22 cellular contexts compared by ENCODE assay signal in the genomic region with DNA sequence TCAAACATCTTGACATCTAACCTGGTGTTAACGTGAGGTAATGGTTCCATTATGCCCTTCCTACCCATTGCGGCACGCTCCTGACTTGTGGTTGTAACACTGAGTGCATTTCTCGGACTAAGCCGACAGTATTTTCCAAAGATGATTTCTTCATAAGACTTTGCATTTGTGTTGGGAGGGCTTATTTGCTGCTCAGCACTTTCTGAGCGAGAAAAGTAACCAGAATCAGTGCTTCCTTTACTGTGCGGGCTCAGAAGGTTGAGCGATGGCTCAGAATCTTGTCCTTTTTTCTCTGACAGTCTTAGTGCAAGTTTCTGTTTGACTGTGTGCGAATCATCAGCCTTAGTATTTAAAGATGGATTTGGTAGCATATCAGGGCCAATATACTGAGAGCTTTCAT.
DNase-seq lines count a peak whose midpoint lies in the region; ATAC-seq and TF ChIP-seq lines count a peak whose summit lies in the region.
"Had no signal": no experiment of that assay in that cellular context is flagged by ENCODE, and none has a peak within 500 bp of the region (broad histone marks: within the 10 kb centered on the region; RNA-seq: fewer than 3 reads in every experiment).

No MANE protein-coding gene starts in this region.

- no peak for DNase-seq in activated CD4-positive, alpha-beta T cell treated with anti-CD3 and anti-CD28 coated beads, Interleukin-2, amount 10 ng/mL, durations not matched to agents 7 days and 5 days
- DNase-seq in activated CD4-positive, alpha-beta T cell treated with anti-CD3 and anti-CD28 coated beads, Interleukin-2, amount 50 U/mL, for 1 hour, result no peak
- peak in 2 of 5 donors; percentile 12 to 17 for DNase-seq in CD4-positive, alpha-beta memory T cell
- DNase-seq in activated T-cell treated with anti-CD3 and anti-CD28 coated beads, Interleukin-2, amount 50 U/mL, for 4 hours, result no peak
- DNase-seq in central memory CD8-positive, alpha-beta T cell (ENCODE audit: low spot score in 2 of 2), result no peak
- DNase-seq in SHP77 (lab: John Stamatoyannopoulos, UW) (no peak), upper lobe of right lung (no peak)
- DNase-seq: activated CD4-positive, CD25-positive, alpha-beta regulatory T cell treated with anti-CD3 and anti-CD28 coated beads, Interleukin-2, amount 50 U/mL, for 72 hours; amygdala; BE2C; dermis blood vessel endothelial cell; head of caudate nucleus; HFFc6; Kasumi-1; mesenchymal stem cell; NCI-H1105 treated with DMSO at 0.1 percent for 48 hours; NCI-H446; substantia nigra had no signal

- H3K36me3 ChIP-seq in CD4-positive, alpha-beta memory T cell (ENCODE audit: insufficient read depth, low read length), result peaks cover 48% of the 10 kb centered on the region
- H3K36me3 ChIP-seq in upper lobe of right lung, result peaks cover 24% of the 10 kb centered on the region
- H3K36me3 ChIP-seq: BE2C had no signal

- H3K9me3 Mint-ChIP-seq in activated CD4-positive, alpha-beta T cell treated with anti-CD3 and anti-CD28 coated beads, Interleukin-2, amount 10 ng/mL, durations not matched to agents 7 days and 5 days, result peaks cover 2% of the 10 kb centered on the region
- peaks cover 0 to 2% (median 0%) of the 10 kb centered on the region in 8 donors for H3K9me3 Mint-ChIP-seq in CD4-positive, alpha-beta memory T cell
- no peaks in the 10 kb centered on the region for H3K9me3 Mint-ChIP-seq in activated T-cell treated with anti-CD3 and anti-CD28 coated beads, Interleukin-2, amount 50 U/mL, for 4 hours
- H3K9me3 Mint-ChIP-seq in central memory CD8-positive, alpha-beta T cell, result no peaks in the 10 kb centered on the region
- H3K9me3 Mint-ChIP-seq: HFFc6 had no signal

- peaks cover 65% of the 10 kb centered on the region for H3K36me3 Mint-ChIP-seq in activated CD4-positive, alpha-beta T cell treated with anti-CD3 and anti-CD28 coated beads, Interleukin-2, amount 10 ng/mL, durations not matched to agents 7 days and 5 days (ENCODE audit: low read depth)
- peaks cover 62 to 67% of the 10 kb centered on the region in 2 donors for H3K36me3 Mint-ChIP-seq in CD4-positive, alpha-beta memory T cell
- H3K36me3 Mint-ChIP-seq in activated T-cell treated with anti-CD3 and anti-CD28 coated beads, Interleukin-2, amount 50 U/mL, for 4 hours (ENCODE audit: insufficient read depth), result peaks cover 66% of the 10 kb centered on the region
- peaks cover 47% of the 10 kb centered on the region for H3K36me3 Mint-ChIP-seq in central memory CD8-positive, alpha-beta T cell (ENCODE audit: insufficient read depth)

- ATAC-seq in activated T-cell treated with anti-CD3 and anti-CD28 coated beads, Interleukin-2, amount 50 U/mL, for 4 hours, result peak; percentile 92
- no peak for ATAC-seq in central memory CD8-positive, alpha-beta T cell (replicated peaks; ENCODE audit: extremely low read depth, poor library complexity, severe bottlenecking)
- ATAC-seq in HG03095 (IDR thresholded peaks at IDR 0.05; ENCODE audit: unreplicated experiment), result no peak
- no peak for ATAC-seq in upper lobe of right lung
- ATAC-seq: A549, Right ventricle myocardium inferior had no signal

- no peaks in the 10 kb centered on the region for H3K27me3 Mint-ChIP-seq in activated CD4-positive, alpha-beta T cell treated with anti-CD3 and anti-CD28 coated beads, Interleukin-2, amount 10 ng/mL, durations not matched to agents 7 days and 5 days
- H3K27me3 Mint-ChIP-seq in CD4-positive, alpha-beta memory T cell, result no peaks in the 10 kb centered on the region
- no peaks in the 10 kb centered on the region for H3K27me3 Mint-ChIP-seq in activated T-cell treated with anti-CD3 and anti-CD28 coated beads, Interleukin-2, amount 50 U/mL, for 4 hours (ENCODE audit: low read depth)
- no peaks in the 10 kb centered on the region for H3K27me3 Mint-ChIP-seq in central memory CD8-positive, alpha-beta T cell

- peak overlapping the region; percentile 82 for H3K27ac Mint-ChIP-seq in activated CD4-positive, alpha-beta T cell treated with anti-CD3 and anti-CD28 coated beads, Interleukin-2, amount 10 ng/mL, durations not matched to agents 7 days and 5 days
- H3K27ac Mint-ChIP-seq in CD4-positive, alpha-beta memory T cell, result peak overlapping the region; percentile 74 to 93 (median 87)
- H3K27ac Mint-ChIP-seq in central memory CD8-positive, alpha-beta T cell (ENCODE audit: low read depth), result peak overlapping the region; percentile 35
- H3K27ac Mint-ChIP-seq: HFFc6 had no signal

- H3K27ac ChIP-seq in CD4-positive, alpha-beta memory T cell (ENCODE audit: low read depth, low read length), result peak overlapping the region; percentile 53
- no peak overlapping the region for H3K27ac ChIP-seq in upper lobe of right lung
- H3K27ac ChIP-seq: A549 had no signal

- H3K27me3 ChIP-seq in CD4-positive, alpha-beta memory T cell (ENCODE audit: insufficient read depth, low read length), result no peaks in the 10 kb centered on the region
- H3K27me3 ChIP-seq in upper lobe of right lung, result no peaks in the 10 kb centered on the region
- H3K27me3 ChIP-seq: BE2C had no signal

- intact Hi-C loops in CD4-positive, alpha-beta memory T cell (cut with micrococcal nuclease), result loop anchor here (5.0 kb wide), 1 partner anchor 169 kb away; no protein-coding TSS in a partner anchor
- intact Hi-C loops in upper lobe of right lung (cut with DNase I), result no loop called here

- POLR2A ChIA-PET in activated CD4-positive, alpha-beta T cell treated with anti-CD3 and anti-CD28 coated beads, Interleukin-2, amount 10 ng/mL, durations not matched to agents 7 days and 5 days (lab: Charles Lee), result no interaction called here
- POLR2A ChIA-PET in CD4-positive, alpha-beta memory T cell (lab: Charles Lee; ENCODE audit: partially characterized antibody), result interaction anchor here (0.7 to 4.8 kb wide), 9 partner anchors 15 to 175 kb away, joined by 3 to 15 read pairs (median 3); no protein-coding TSS in a partner anchor

- no peaks in the 10 kb centered on the region for H3K9me3 ChIP-seq in CD4-positive, alpha-beta memory T cell (ENCODE audit: control insufficient read depth in 1 of 2, low read length in 2 of 2)
- H3K9me3 ChIP-seq in upper lobe of right lung, result no peaks in the 10 kb centered on the region
- H3K9me3 ChIP-seq: A549, BE2C had no signal

- H3K4me1 ChIP-seq in CD4-positive, alpha-beta memory T cell (ENCODE audit: insufficient read depth, low read length), result peaks cover 38% of the 10 kb centered on the region
- no peaks in the 10 kb centered on the region for H3K4me1 ChIP-seq in upper lobe of right lung
- H3K4me1 ChIP-seq: A549, BE2C had no signal

- CTCF ChIA-PET in activated CD4-positive, alpha-beta T cell treated with anti-CD3 and anti-CD28 coated beads, Interleukin-2, amount 10 ng/mL, durations not matched to agents 7 days and 5 days (lab: Charles Lee), result interaction anchor here (0.6 to 0.7 kb wide), 2 partner anchors 55 to 331 kb away, joined by 3 read pairs; no protein-coding TSS in a partner anchor
- CTCF ChIA-PET in CD4-positive, alpha-beta memory T cell (lab: Charles Lee; ENCODE audit: partially characterized antibody), result interaction anchor here (1.0 kb wide), 1 partner anchor 9 kb away, joined by 3 read pairs; no protein-coding TSS in a partner anchor

- peak overlapping the region in 1 of 2 donors; percentile 17 for H3K4me3 ChIP-seq in CD4-positive, alpha-beta memory T cell (ENCODE audit: low read length in 2 of 2)
- H3K4me3 ChIP-seq in upper lobe of right lung, result no peak overlapping the region
- H3K4me3 ChIP-seq: A549, smooth muscle cell had no signal

- peak overlapping the region; percentile 4 for H3K4me3 Mint-ChIP-seq in activated CD4-positive, alpha-beta T cell treated with anti-CD3 and anti-CD28 coated beads, Interleukin-2, amount 10 ng/mL, durations not matched to agents 7 days and 5 days
- H3K4me3 Mint-ChIP-seq in CD4-positive, alpha-beta memory T cell, result peak overlapping the region; percentile 57 to 88 (median 74)
- H3K4me3 Mint-ChIP-seq in activated T-cell treated with anti-CD3 and anti-CD28 coated beads, Interleukin-2, amount 50 U/mL, for 4 hours, result peak overlapping the region; percentile 36
- H3K4me3 Mint-ChIP-seq in central memory CD8-positive, alpha-beta T cell, result peak overlapping the region; percentile 27
- H3K4me3 Mint-ChIP-seq: HFFc6 had no signal

- peaks cover 25% of the 10 kb centered on the region for H3K4me1 Mint-ChIP-seq in activated CD4-positive, alpha-beta T cell treated with anti-CD3 and anti-CD28 coated beads, Interleukin-2, amount 10 ng/mL, durations not matched to agents 7 days and 5 days
- H3K4me1 Mint-ChIP-seq in CD4-positive, alpha-beta memory T cell, result peaks cover 36 to 73% (median 54%) of the 10 kb centered on the region in 4 donors
- H3K4me1 Mint-ChIP-seq in activated T-cell treated with anti-CD3 and anti-CD28 coated beads, Interleukin-2, amount 50 U/mL, for 4 hours (ENCODE audit: low read depth), result peaks cover 47% of the 10 kb centered on the region
- H3K4me1 Mint-ChIP-seq in central memory CD8-positive, alpha-beta T cell, result peaks cover 30% of the 10 kb centered on the region

- no peak for TF ChIP-seq CTCF in upper lobe of right lung (IDR thresholded peaks at IDR 0.05)

Comparison
In these comparisons a context has a peak if more than half of its experiments do, and no peak if none do; other contexts are left out.
1. H3K27ac Mint-ChIP-seq: peak in every context shown above with its lines; median percentile 87 in CD4-positive, alpha-beta memory T cell; 82 in activated CD4-positive, alpha-beta T cell treated with anti-CD3 and anti-CD28 coated beads, Interleukin-2, amount 10 ng/mL, durations not matched to agents 7 days and 5 days; 35 in central memory CD8-positive, alpha-beta T cell.
2. H3K4me3 Mint-ChIP-seq: peak in every context shown above with its lines; median percentile 74 in CD4-positive, alpha-beta memory T cell; 36 in activated T-cell treated with anti-CD3 and anti-CD28 coated beads, Interleukin-2, amount 50 U/mL, for 4 hours; 27 in central memory CD8-positive, alpha-beta T cell; 4 in activated CD4-positive, alpha-beta T cell treated with anti-CD3 and anti-CD28 coated beads, Interleukin-2, amount 10 ng/mL, durations not matched to agents 7 days and 5 days.
3. ATAC-seq: peak in activated T-cell treated with anti-CD3 and anti-CD28 coated beads, Interleukin-2, amount 50 U/mL, for 4 hours (2 of 2); none in central memory CD8-positive, alpha-beta T cell (single experiment), HG03095 (single experiment) and upper lobe of right lung (single experiment).